In the genomic region with DNA sequence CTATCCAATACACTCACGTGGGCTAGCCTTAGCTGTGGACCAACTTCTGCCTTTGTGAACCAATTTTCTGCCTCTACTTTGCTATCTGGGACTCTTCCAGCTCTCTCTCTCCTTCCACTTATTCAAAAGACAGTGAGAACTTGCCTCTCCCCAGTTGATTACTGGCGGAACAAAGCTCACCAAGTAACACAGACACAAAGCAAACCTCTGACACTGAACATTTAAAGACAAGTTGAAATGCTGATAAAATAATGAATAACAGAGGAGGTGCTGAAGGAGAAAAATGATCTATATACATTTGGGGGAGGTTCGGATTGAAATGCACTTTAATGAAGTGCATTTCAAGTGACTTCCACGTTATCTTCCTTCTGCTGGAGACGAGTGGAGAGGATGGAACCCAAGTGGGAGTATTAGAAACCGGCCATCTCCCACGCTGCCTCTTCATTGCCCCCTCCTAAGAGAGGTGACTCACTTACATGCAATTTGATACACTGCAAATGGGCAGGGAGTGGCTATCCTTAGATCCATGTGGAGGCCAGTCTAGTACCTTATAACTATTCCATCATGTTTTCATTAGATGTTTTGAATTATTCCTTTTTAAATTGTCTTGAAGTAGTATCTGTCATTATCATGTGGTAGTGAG, we compare ENCODE assay signal across 10 cellular contexts. TPM values are rescaled to one million over a fixed set of nuclear protein-coding genes. Genes with fewer than 3 reads are reported as not detected.
A peak's percentile ranks its signal among the peaks of the same experiment; 100 is the strongest.
DNase-seq lines count a peak whose midpoint lies in the region; ATAC-seq lines count a peak whose summit lies in the region.
"Had no signal": no experiment of that assay in that cellular context is flagged by ENCODE, and none has a peak within 500 bp of the region (broad histone marks: within the 10 kb centered on the region; RNA-seq: fewer than 3 reads in every experiment).

No MANE protein-coding gene starts in this region.

- H3K27ac Mint-ChIP-seq in activated naive CD4-positive, alpha-beta T cell treated with anti-CD3 and anti-CD28 coated beads, Interleukin-2, amount 50 U/mL, for 72 hours, result no peak overlapping the region
- H3K27ac Mint-ChIP-seq: dendritic cell treated with granulocyte-macrophage colony-stimulating factor and Interleukin-4, amounts not matched to agents 40 ng/mL and 50 ng/mL, for 4 days had no signal

- peaks cover 0 to under 1% of the 10 kb centered on the region in 2 donors for H3K9me3 Mint-ChIP-seq in activated naive CD4-positive, alpha-beta T cell treated with anti-CD3 and anti-CD28 coated beads, Interleukin-2, amount 50 U/mL, for 72 hours
- H3K9me3 Mint-ChIP-seq: dendritic cell treated with granulocyte-macrophage colony-stimulating factor and Interleukin-4, amounts not matched to agents 40 ng/mL and 50 ng/mL, for 4 days had no signal

- DNase-seq in AG08395 (ENCODE audit: low spot score) (peak; percentile 74), HPDE6-E6E7 (ENCODE audit: extremely low spot score) (peak; percentile 50), astrocyte of the hippocampus (ENCODE audit: low read depth, low spot score) (peak; percentile 72), kidney tubule cell (ENCODE audit: low spot score) (peak; percentile 46), midbrain (lab: John Stamatoyannopoulos, UW) (no peak)
- no peak for DNase-seq in activated naive CD4-positive, alpha-beta T cell treated with anti-CD3 and anti-CD28 coated beads, Interleukin-2, amount 50 U/mL, for 72 hours (ENCODE audit: low spot score in 2 of 2)
- DNase-seq: SHP77 treated with DMSO at 0.1 percent for 48 hours had no signal

- ATAC-seq in activated naive CD4-positive, alpha-beta T cell treated with anti-CD3 and anti-CD28 coated beads, Interleukin-2, amount 50 U/mL, for 72 hours, result no peak
- no peak for ATAC-seq in HG03354 (IDR thresholded peaks at IDR 0.05; ENCODE audit: poor library complexity, severe bottlenecking, unreplicated experiment)
- no peak for ATAC-seq in GM21528 (IDR thresholded peaks at IDR 0.05; ENCODE audit: low FRiP score, unreplicated experiment)

- no peaks in the 10 kb centered on the region for H3K36me3 Mint-ChIP-seq in activated naive CD4-positive, alpha-beta T cell treated with anti-CD3 and anti-CD28 coated beads, Interleukin-2, amount 50 U/mL, for 72 hours

RNA-seq across cellular contexts. Expression of a gene that starts 6.1 kb away (rescaled TPM):
- not detected for total RNA-seq in activated naive CD4-positive, alpha-beta T cell treated with anti-CD3 and anti-CD28 coated beads, Interleukin-2, amount 50 U/mL, for 72 hours

Comparison
In these comparisons a context has a peak if more than half of its experiments do, and no peak if none do; other contexts are left out.
1. DNase-seq: peak in AG08395 (single experiment), HPDE6-E6E7 (single experiment), astrocyte of the hippocampus (single experiment) and kidney tubule cell (single experiment); none in activated naive CD4-positive, alpha-beta T cell treated with anti-CD3 and anti-CD28 coated beads, Interleukin-2, amount 50 U/mL, for 72 hours (0 of 2) and midbrain (single experiment).